In genomic region chr2:190859347-190860297, GRCh38 we compare ENCODE assay signal across 13 cellular contexts. TPM values are rescaled to one million over a fixed set of nuclear protein-coding genes. Genes with fewer than 3 reads are reported as not detected.
DNase-seq lines count a peak whose midpoint lies in the region; ATAC-seq and TF ChIP-seq lines count a peak whose summit lies in the region.
"Had no signal": no experiment of that assay in that cellular context is flagged by ENCODE, and none has a peak within 500 bp of the region (broad histone marks: within the 10 kb centered on the region; RNA-seq: fewer than 3 reads in every experiment).

No MANE protein-coding gene starts in this region.

- DNase-seq in GM23248 (peak; percentile 67), SJCRH30 (peak; percentile 95 to 98), fibroblast of lung (ENCODE audit: low read depth in 2 of 2) (peak in 1 of 2 donors; percentile 82), sciatic nerve (ENCODE audit: low spot score) (no peak), DMS53 (lab: John Stamatoyannopoulos, UW) (no peak), glutamatergic neuron (no peak)
- no peak for DNase-seq in activated CD4-positive, alpha-beta T cell treated with anti-CD3 and anti-CD28 coated beads for 1 hour
- DNase-seq: activated T-cell treated with anti-CD3 and anti-CD28 coated beads, Interleukin-2, amount 50 U/mL, for 4 hours; cerebellar nuclear complex; heart left ventricle; mucosa of descending colon; stimulated activated CD4-positive, alpha-beta T cell treated with anti-CD3 and anti-CD28 coated beads, Interleukin-15, amount 100 ng/mL, for 24 hours had no signal

- no peak overlapping the region for H3K4me3 Mint-ChIP-seq in glutamatergic neuron (ENCODE audit: unreplicated experiment)
- H3K4me3 Mint-ChIP-seq: activated T-cell treated with anti-CD3 and anti-CD28 coated beads, Interleukin-2, amount 50 U/mL, for 4 hours had no signal

- ATAC-seq in sciatic nerve = peak; percentile 48
- no peak for ATAC-seq in HG03045 (IDR thresholded peaks at IDR 0.05; ENCODE audit: unreplicated experiment)
- ATAC-seq: activated T-cell treated with anti-CD3 and anti-CD28 coated beads, Interleukin-2, amount 50 U/mL, for 4 hours; mucosa of descending colon had no signal

- H3K4me2 ChIP-seq in GM23248 (ENCODE audit: unreplicated experiment) (peak overlapping the region; percentile 86), fibroblast of lung (ENCODE audit: extremely low read depth, insufficient read depth, low read length) (peak overlapping the region; percentile 59)

- H3F3A ChIP-seq in GM23248 (ENCODE audit: insufficient read depth) = peaks cover 70% of the 10 kb centered on the region

- no peak overlapping the region for H3K27ac Mint-ChIP-seq in glutamatergic neuron (ENCODE audit: unreplicated experiment)

- peaks cover 72% of the 10 kb centered on the region for H3K4me1 ChIP-seq in GM23248 (ENCODE audit: insufficient read depth)
- peaks cover 41% of the 10 kb centered on the region for H3K4me1 ChIP-seq in SJCRH30
- H3K4me1 ChIP-seq in fibroblast of lung (ENCODE audit: control insufficient read depth, extremely low read depth, insufficient read depth, low read length) = peaks cover 25% of the 10 kb centered on the region

- TF ChIP-seq CTCF in fibroblast of lung (conservative IDR thresholded peaks at IDR 0.05 in 1 of 2, IDR thresholded peaks at IDR 0.05 in 1 of 2; ENCODE audit: low read depth in 1 of 2, low read length in 2 of 2) (no peak), glutamatergic neuron (IDR thresholded peaks at IDR 0.05; ENCODE audit: partially characterized antibody, unreplicated experiment) (no peak)

- H3K79me2 ChIP-seq in GM23248 (ENCODE audit: insufficient read depth) = peaks cover 12% of the 10 kb centered on the region; the same call in 1 of the 2 replicates
- H3K79me2 ChIP-seq in fibroblast of lung (ENCODE audit: control insufficient read depth, insufficient read depth, low read length) = no peaks in the 10 kb centered on the region

- H3K9me2 ChIP-seq in GM23248 (ENCODE audit: insufficient read depth) = no peaks in the 10 kb centered on the region; the same call in 1 of the 2 replicates

- H4K20me1 ChIP-seq in GM23248 (ENCODE audit: insufficient read depth) (no peaks in the 10 kb centered on the region), fibroblast of lung (ENCODE audit: control insufficient read depth, extremely low read depth, insufficient read depth, low read length) (no peaks in the 10 kb centered on the region)

- no peaks in the 10 kb centered on the region for H3K27me3 ChIP-seq in GM23248 (replicated peaks; ENCODE audit: insufficient read depth)
- H3K27me3 ChIP-seq in SJCRH30 = no peaks in the 10 kb centered on the region
- no peaks in the 10 kb centered on the region for H3K27me3 ChIP-seq in fibroblast of lung (ENCODE audit: control insufficient read depth, insufficient read depth, low read length)
- H3K27me3 ChIP-seq: heart left ventricle had no signal

- peak overlapping the region; percentile 82 for H3K27ac ChIP-seq in GM23248
- peak overlapping the region; percentile 78 for H3K27ac ChIP-seq in SJCRH30
- peak overlapping the region; percentile 52 for H3K27ac ChIP-seq in fibroblast of lung (ENCODE audit: insufficient read depth, low read length)

- no peaks in the 10 kb centered on the region for H3K36me3 Mint-ChIP-seq in glutamatergic neuron (ENCODE audit: unreplicated experiment)

- 28 to 42% methylated on average over 6 of the region's 6 CpGs for WGBS in GM23248 (ENCODE audit: low coverage in 1 of 2, low lambda C conversion rate in 2 of 2, missing lambda C conversion rate in 2 of 2), 2 experiments

- in situ Hi-C loops in GM23248 (cut with MboI) = no loop called here

- no peaks in the 10 kb centered on the region for H3K9me3 Mint-ChIP-seq in glutamatergic neuron (ENCODE audit: unreplicated experiment)

- H3K4me3 ChIP-seq in GM23248 (peak overlapping the region; percentile 61), SJCRH30 (peak overlapping the region; percentile 33), fibroblast of lung (replicated peaks in 1 of 4; ENCODE audit: control extremely low read depth in 1 of 4, insufficient read depth in 1 of 4, low read depth in 3 of 4, low read length in 4 of 4) (no peak overlapping the region)
- H3K4me3 ChIP-seq: heart left ventricle, mucosa of descending colon had no signal

- intact Hi-C loops in sciatic nerve (cut with DNase I) = no loop called here

- H3K36me3 ChIP-seq in GM23248 (ENCODE audit: low read depth) (no peaks in the 10 kb centered on the region), SJCRH30 (no peaks in the 10 kb centered on the region), fibroblast of lung (ENCODE audit: control insufficient read depth, insufficient read depth, low read length) (no peaks in the 10 kb centered on the region)
- H3K36me3 ChIP-seq: heart left ventricle had no signal

- peak overlapping the region; percentile 68 for H3K9ac ChIP-seq in GM23248
- H3K9ac ChIP-seq in fibroblast of lung (ENCODE audit: insufficient read depth, low read length) = no peak overlapping the region

- no peaks in the 10 kb centered on the region for H3K9me3 ChIP-seq in GM23248 (ENCODE audit: low read depth)
- no peaks in the 10 kb centered on the region for H3K9me3 ChIP-seq in SJCRH30 (replicated peaks)
- no peaks in the 10 kb centered on the region for H3K9me3 ChIP-seq in fibroblast of lung (ENCODE audit: control insufficient read depth, insufficient read depth, low read depth, low read length)
- H3K9me3 ChIP-seq: heart left ventricle, mucosa of descending colon had no signal

- H3K4me1 Mint-ChIP-seq in glutamatergic neuron (ENCODE audit: low read depth, unreplicated experiment) = no peaks in the 10 kb centered on the region

- H2AFZ ChIP-seq in GM23248 (0 out of 2 replicates have a peak overlapping the region, but pooled peaks have one; percentile 16), fibroblast of lung (ENCODE audit: low read length) (no peak overlapping the region)

- H3K27me3 Mint-ChIP-seq in glutamatergic neuron (ENCODE audit: unreplicated experiment) = peaks cover 2% of the 10 kb centered on the region

RNA-seq across cellular contexts. Expression of gene GLS, which starts 21.0 kb away (rescaled TPM):
- 362 and 426 TPM in 2 replicates for total RNA-seq in GM23248 (2014; rRNA removed; shearing (Covaris generic))
- polyA plus RNA-seq in GM23248 (2016; fragmentation: Nextera tagmentation; extraction: Ambion mirVana) = 81.0 and 96.0 TPM in 2 replicates
- total RNA-seq in SJCRH30 (2014; rRNA removed; shearing (Covaris generic)) = 243 and 283 TPM in 2 replicates
- 157 and 192 TPM in 2 replicates for total RNA-seq in fibroblast of lung
- 69.4 and 123 TPM in 2 replicates for polyA plus RNA-seq in fibroblast of lung
- 45.0 and 90.0 TPM in 2 replicates for polyA plus RNA-seq in fibroblast of lung (2012)
- polyA minus RNA-seq in fibroblast of lung (ENCODE audit: low replicate concordance) = 55.1 and 58.7 TPM in 2 replicates
- total RNA-seq in sciatic nerve = 165 TPM
- 120 TPM for total RNA-seq in glutamatergic neuron (ENCODE audit: unreplicated experiment)

Comparison
In these comparisons a context has a peak if more than half of its experiments do, and no peak if none do; other contexts are left out.
1. DNase-seq: peak in GM23248 (single experiment) and SJCRH30 (2 of 2); none in sciatic nerve (single experiment), activated CD4-positive, alpha-beta T cell treated with anti-CD3 and anti-CD28 coated beads for 1 hour (single experiment), DMS53 (single experiment) and glutamatergic neuron (single experiment).
2. H3K4me3 ChIP-seq: peak in GM23248 (single experiment) and SJCRH30 (single experiment); none in fibroblast of lung (0 of 4).
3. Peak in every context shown above with its lines, with median percentiles within 50 percentile points of each other: H3K27ac ChIP-seq.